In genomic region chr7:98616381-98617050, GRCh38 we compare ENCODE assay signal across 15 cellular contexts. TPM values are rescaled to one million over a fixed set of nuclear protein-coding genes. Genes with fewer than 3 reads are reported as not detected.
DNase-seq lines count a peak whose midpoint lies in the region; ATAC-seq and TF ChIP-seq lines count a peak whose summit lies in the region.
"Had no signal": no experiment of that assay in that cellular context is flagged by ENCODE, and none has a peak within 500 bp of the region (broad histone marks: within the 10 kb centered on the region; RNA-seq: fewer than 3 reads in every experiment).

No MANE protein-coding gene starts in this region.

- TF ChIP-seq CTCF in thoracic aorta (IDR thresholded peaks at IDR 0.05): no peak

- peaks cover 2% of the 10 kb centered on the region for H3K4me1 Mint-ChIP-seq in activated naive CD8-positive, alpha-beta T cell treated with anti-CD3 and anti-CD28 coated beads for 36 hours

- H3K27me3 Mint-ChIP-seq in activated naive CD8-positive, alpha-beta T cell treated with anti-CD3 and anti-CD28 coated beads for 36 hours: peaks cover 61% of the 10 kb centered on the region

- DNase-seq in DMS 273 (lab: John Stamatoyannopoulos, UW; ENCODE audit: unreplicated experiment) (peak; percentile 59), DMS 273 treated with DMSO at 0.1 percent for 48 hours (lab: John Stamatoyannopoulos, UW) (no peak), SJSA1 (ENCODE audit: low read depth in 1 of 2, low spot score in 2 of 2) (peak in 1 of 2 experiments; percentile 33), thoracic aorta (ENCODE audit: low spot score) (no peak)
- DNase-seq in activated naive CD8-positive, alpha-beta T cell treated with anti-CD3 and anti-CD28 coated beads for 36 hours: no peak
- DNase-seq in activated naive CD4-positive, alpha-beta T cell treated with Interleukin-2 at 50 U/mL for 16 hours: no peak
- DNase-seq in activated CD4-positive, alpha-beta T cell treated with anti-CD3 and anti-CD28 coated beads, Interleukin-2, amount 50 U/mL, for 48 hours: no peak
- DNase-seq: activated gamma-delta T cell treated with Interleukin-2 at 50 U/mL for 16 hours, Calu3, left lung, OCI-M1 had no signal

- H3K4me3 ChIP-seq in SJSA1 (peak overlapping the region; percentile 76), iPS-20b (ENCODE audit: low read length) (peak overlapping the region; percentile 63; the same call in 1 of the 2 replicates), thoracic aorta (peak overlapping the region; percentile 79)
- H3K4me3 ChIP-seq: left lung had no signal

- H3K9me3 ChIP-seq in SJSA1 (replicated peaks): peaks cover 10% of the 10 kb centered on the region
- no peaks in the 10 kb centered on the region for H3K9me3 ChIP-seq in iPS-20b (ENCODE audit: insufficient read depth, low read depth, low read length)
- H3K9me3 ChIP-seq in thoracic aorta: peaks cover 1% of the 10 kb centered on the region
- H3K9me3 ChIP-seq: left lung, pancreas had no signal

- H3K4me1 ChIP-seq in SJSA1 (replicated peaks) (peaks cover 39% of the 10 kb centered on the region), iPS-20b (ENCODE audit: insufficient read depth, low read length) (peaks cover 14% of the 10 kb centered on the region; the same call in 1 of the 2 replicates), thoracic aorta (ENCODE audit: control insufficient read depth in 1 of 2, low read depth in 2 of 2) (peaks cover 0 to 24% of the 10 kb centered on the region in 2 donors)

- H3K27ac Mint-ChIP-seq in activated naive CD8-positive, alpha-beta T cell treated with anti-CD3 and anti-CD28 coated beads for 36 hours: no peak overlapping the region
- H3K27ac Mint-ChIP-seq: activated CD4-positive, alpha-beta memory T cell treated with anti-CD3 and anti-CD28 coated beads for 36 hours had no signal

- H3K9ac ChIP-seq in iPS-20b (ENCODE audit: low read depth, low read length): no peak overlapping the region

- no peaks in the 10 kb centered on the region for H3K36me3 Mint-ChIP-seq in activated naive CD8-positive, alpha-beta T cell treated with anti-CD3 and anti-CD28 coated beads for 36 hours
- H3K36me3 Mint-ChIP-seq: activated CD4-positive, alpha-beta memory T cell treated with anti-CD3 and anti-CD28 coated beads for 36 hours had no signal

- H3K36me3 ChIP-seq in SJSA1 (peaks cover 22% of the 10 kb centered on the region), iPS-20b (ENCODE audit: insufficient read depth, low read depth, low read length) (0 out of 2 replicates have a peak, but pooled peaks cover 4% of the 10 kb centered on the region), thoracic aorta (no peaks in the 10 kb centered on the region)
- H3K36me3 ChIP-seq: left lung, pancreas had no signal

- H3K27ac ChIP-seq in SJSA1: no peak overlapping the region
- no peak overlapping the region for H3K27ac ChIP-seq in iPS-20b (ENCODE audit: low read length)
- H3K27ac ChIP-seq in thoracic aorta: peak overlapping the region; percentile 28 to 51
- H3K27ac ChIP-seq: 22Rv1, left lung had no signal

- H3K9me3 Mint-ChIP-seq in activated naive CD8-positive, alpha-beta T cell treated with anti-CD3 and anti-CD28 coated beads for 36 hours: peaks cover 1% of the 10 kb centered on the region

- H3K27me3 ChIP-seq in SJSA1 (replicated peaks) (peaks cover 30% of the 10 kb centered on the region), iPS-20b (ENCODE audit: insufficient read depth, low read length) (peaks cover 92% of the 10 kb centered on the region), thoracic aorta (replicated peaks; ENCODE audit: insufficient read depth) (no peaks in the 10 kb centered on the region)
- H3K27me3 ChIP-seq: pancreas had no signal

- no peak for ATAC-seq in thoracic aorta (ENCODE audit: insufficient number of reproducible peaks, low FRiP score, low read depth)

- H3K4me3 Mint-ChIP-seq in activated naive CD8-positive, alpha-beta T cell treated with anti-CD3 and anti-CD28 coated beads for 36 hours: no peak overlapping the region
- H3K4me3 Mint-ChIP-seq: activated CD4-positive, alpha-beta memory T cell treated with anti-CD3 and anti-CD28 coated beads for 36 hours had no signal

RNA-seq across cellular contexts. Expression of gene NPTX2, which starts 0.6 kb away (rescaled TPM):
- 138 and 160 TPM in 2 replicates for total RNA-seq in SJSA1 (2014; rRNA removed; shearing (Covaris generic))
- total RNA-seq in thoracic aorta: 10 to 100 TPM; 55.7 to 99.9 TPM
- not detected for total RNA-seq in activated naive CD8-positive, alpha-beta T cell treated with anti-CD3 and anti-CD28 coated beads for 36 hours
- total RNA-seq: activated CD4-positive, alpha-beta memory T cell treated with anti-CD3 and anti-CD28 coated beads for 36 hours; Calu3 had no signal

Comparison
In these comparisons a context has a peak if more than half of its experiments do, and no peak if none do; other contexts are left out.
1. H3K27ac ChIP-seq: peak in thoracic aorta (2 of 2); none in SJSA1 (single experiment) and iPS-20b (single experiment).
2. RNA of gene NPTX2, which starts 0.6 kb away (total RNA-seq): 138 to 160 TPM in SJSA1 and 55.7 to 99.9 TPM in thoracic aorta; not detected in activated naive CD8-positive, alpha-beta T cell treated with anti-CD3 and anti-CD28 coated beads for 36 hours; every median in the first group is over 10 times any median in the second.
3. Peak in every context shown above with its lines, with median percentiles within 50 percentile points of each other: H3K4me3 ChIP-seq.